Comparison of ENCODE assay signal across 9 cellular contexts in genomic region chr11:10322401-10322800, GRCh38. TPM values are rescaled to one million over a fixed set of nuclear protein-coding genes. Genes with fewer than 3 reads are reported as not detected.
DNase-seq lines count a peak whose midpoint lies in the region; FAIRE-seq and TF ChIP-seq lines count a peak whose summit lies in the region.
"Had no signal": no experiment of that assay in that cellular context is flagged by ENCODE, and none has a peak within 500 bp of the region (broad histone marks: within the 10 kb centered on the region; RNA-seq: fewer than 3 reads in every experiment).

No MANE protein-coding gene starts in this region.

- H3K36me3 ChIP-seq in Caco-2 (ENCODE audit: control insufficient read depth, insufficient read depth, low read length) (no peaks in the 10 kb centered on the region), OCI-LY7 (ENCODE audit: insufficient read depth, low read length) (no peaks in the 10 kb centered on the region), endocrine pancreas (ENCODE audit: control insufficient read depth, insufficient read depth, low read length) (no peaks in the 10 kb centered on the region), trophoblast cell (ENCODE audit: control insufficient read depth in 1 of 2, insufficient read depth in 2 of 2, low read length in 2 of 2) (no peaks in the 10 kb centered on the region)
- H3K36me3 ChIP-seq: WERI-Rb-1 had no signal

- H3K4me1 ChIP-seq in Caco-2: peaks cover 63% of the 10 kb centered on the region
- peaks cover 47% of the 10 kb centered on the region for H3K4me1 ChIP-seq in OCI-LY7 (ENCODE audit: insufficient read depth, low read length, poor library complexity, severe bottlenecking)
- peaks cover 9% of the 10 kb centered on the region for H3K4me1 ChIP-seq in endocrine pancreas (ENCODE audit: control insufficient read depth, insufficient read depth, low read length)
- peaks cover 4 to 6% of the 10 kb centered on the region in 2 experiments for H3K4me1 ChIP-seq in trophoblast cell (ENCODE audit: control insufficient read depth in 1 of 2, insufficient read depth in 2 of 2, low read length in 2 of 2)

- POLR2A ChIA-PET in Caco-2 (lab: Charles Lee) (interaction anchor here (0.6 kb wide), 1 partner anchor 339 kb away, joined by 4 read pairs; no protein-coding TSS in a partner anchor), OCI-LY7 (lab: Charles Lee) (interaction anchor here (1.1 kb wide), 1 partner anchor 111 kb away, joined by 3 read pairs; no protein-coding TSS in a partner anchor)

- no peak for FAIRE-seq in RCC 7860 (lab: Jason Lieb, UNC)

- peak overlapping the region; percentile 79 for H2AFZ ChIP-seq in OCI-LY7 (ENCODE audit: low read length)
- H2AFZ ChIP-seq in trophoblast cell (ENCODE audit: insufficient read depth, low read length, poor library complexity): peak overlapping the region; percentile 30

- no peak for DNase-seq in Caco-2
- no peak for DNase-seq in OCI-LY7 (ENCODE audit: low spot score)
- peak in 1 of 2 donors; percentile 33 for DNase-seq in trophoblast cell
- no peak for DNase-seq in RCC 7860 (ENCODE audit: low spot score)
- no peak for DNase-seq in GDM1 (lab: John Stamatoyannopoulos, UW)
- no peak for DNase-seq in NCI-H510A (lab: John Stamatoyannopoulos, UW)
- no peak for DNase-seq in NCI-H345 (lab: John Stamatoyannopoulos, UW)
- DNase-seq: WERI-Rb-1 had no signal

- H3K27me3 ChIP-seq in Caco-2 (replicated peaks; ENCODE audit: control insufficient read depth, insufficient read depth, low read length) (no peaks in the 10 kb centered on the region), endocrine pancreas (ENCODE audit: control insufficient read depth, insufficient read depth, low read length) (no peaks in the 10 kb centered on the region), trophoblast cell (ENCODE audit: insufficient read depth, low read length) (no peaks in the 10 kb centered on the region)

- H3K9ac ChIP-seq in endocrine pancreas (ENCODE audit: control insufficient read depth, insufficient read depth, low read length) (no peak overlapping the region), trophoblast cell (ENCODE audit: low read length) (no peak overlapping the region)

- no peak overlapping the region for H3K4me3 ChIP-seq in Caco-2 (ENCODE audit: low read depth, low read length)
- no peak overlapping the region for H3K4me3 ChIP-seq in OCI-LY7 (ENCODE audit: low read depth, low read length, poor library complexity, severe bottlenecking)
- H3K4me3 ChIP-seq in endocrine pancreas (ENCODE audit: control insufficient read depth, insufficient read depth, low read length): peak overlapping the region; percentile 24
- H3K4me3 ChIP-seq in trophoblast cell (ENCODE audit: low read depth, low read length): no peak overlapping the region

- no peak overlapping the region for H2BK5ac ChIP-seq in trophoblast cell (ENCODE audit: low read depth, low read length, poor library complexity)

- TF ChIP-seq CTCF in Caco-2 (IDR thresholded peaks at IDR 0.05; ENCODE audit: insufficient read depth in 1 of 2, low read depth in 1 of 2, low read length in 1 of 2, severe bottlenecking in 1 of 2, unreplicated experiment in 1 of 2): no peak
- TF ChIP-seq CTCF in OCI-LY7 (conservative IDR thresholded peaks at IDR 0.05; ENCODE audit: low read length): no peak

- no peaks in the 10 kb centered on the region for H3K36me3 Mint-ChIP-seq in Caco-2 (ENCODE audit: insufficient read depth, unreplicated experiment)

- BruUV-seq in Caco-2 (replicated peaks; lab: Mats Ljungman, UMichigan) (no TSS peak), OCI-LY7 (replicated peaks; lab: Mats Ljungman, UMichigan) (no TSS peak)

- H3K14ac ChIP-seq in trophoblast cell (ENCODE audit: low read length): no peak overlapping the region

- H3K9me3 Mint-ChIP-seq in Caco-2 (ENCODE audit: unreplicated experiment): no peaks in the 10 kb centered on the region

- H3K4ac ChIP-seq in trophoblast cell (ENCODE audit: low read depth, low read length): no peak overlapping the region

- H3K4me1 Mint-ChIP-seq in Caco-2 (ENCODE audit: low read depth, unreplicated experiment): peaks cover 44% of the 10 kb centered on the region

- H4K91ac ChIP-seq in trophoblast cell (ENCODE audit: low read depth, low read length): no peak overlapping the region

- H4K20me1 ChIP-seq in OCI-LY7 (ENCODE audit: insufficient read depth, low read length): no peaks in the 10 kb centered on the region

- peak overlapping the region; percentile 90 for H3K27ac Mint-ChIP-seq in Caco-2 (ENCODE audit: unreplicated experiment)

- no peak overlapping the region for H2BK12ac ChIP-seq in trophoblast cell (ENCODE audit: low read length)

- no peaks in the 10 kb centered on the region for H3K79me1 ChIP-seq in trophoblast cell (ENCODE audit: low read length)

- H3K18ac ChIP-seq in trophoblast cell (ENCODE audit: low read length): no peak overlapping the region

- H3K27ac ChIP-seq in OCI-LY7 (ENCODE audit: low read depth, low read length, poor library complexity, severe bottlenecking): peak overlapping the region; percentile 5
- no peak overlapping the region for H3K27ac ChIP-seq in trophoblast cell (ENCODE audit: low read depth, low read length)
- H3K27ac ChIP-seq: WERI-Rb-1 had no signal

- no peak overlapping the region for H3K23ac ChIP-seq in trophoblast cell (ENCODE audit: low read length)

- peak overlapping the region; percentile 56 for H3K4me3 Mint-ChIP-seq in Caco-2 (ENCODE audit: unreplicated experiment)

- no peak overlapping the region for H4K12ac ChIP-seq in trophoblast cell (ENCODE audit: low read depth, low read length)

- intact Hi-C loops in Caco-2 (cut with micrococcal nuclease; ENCODE audit: unreplicated experiment): loop anchor here (2.0 to 5.0 kb wide), 4 partner anchors 66 to 460 kb away; no protein-coding TSS in a partner anchor
- intact Hi-C loops in OCI-LY7 (cut with micrococcal nuclease; ENCODE audit: unreplicated experiment): loop anchor here (1.0 to 5.0 kb wide), 2 partner anchors 245 to 563 kb away; no protein-coding TSS in a partner anchor

- no peak overlapping the region for H2AK5ac ChIP-seq in trophoblast cell (ENCODE audit: low read length)

- no CpG with 5 or more reads among the region's 2 CpGs for WGBS in trophoblast cell (ENCODE audit: extremely low coverage, insufficient coverage, insufficient read length)

- no peak overlapping the region for H2BK120ac ChIP-seq in trophoblast cell (ENCODE audit: insufficient read depth, low read length, poor library complexity)

- CTCF ChIA-PET in Caco-2 (lab: Charles Lee) (interaction anchor here (0.6 to 1.1 kb wide), 4 partner anchors 18 to 564 kb away, joined by 3 to 4 read pairs (median 3); no protein-coding TSS in a partner anchor), OCI-LY7 (lab: Charles Lee; ENCODE audit: unreplicated experiment) (no interaction called here)

- no peaks in the 10 kb centered on the region for H3K27me3 Mint-ChIP-seq in Caco-2 (ENCODE audit: insufficient read depth, unreplicated experiment)

- H3K9me3 ChIP-seq in Caco-2: no peaks in the 10 kb centered on the region
- H3K9me3 ChIP-seq in OCI-LY7 (ENCODE audit: low read length): no peaks in the 10 kb centered on the region
- no peaks in the 10 kb centered on the region for H3K9me3 ChIP-seq in endocrine pancreas (ENCODE audit: control insufficient read depth, low read length)
- H3K9me3 ChIP-seq in trophoblast cell (ENCODE audit: insufficient read depth, low read depth, low read length): no peaks in the 10 kb centered on the region

- H3K9me2 ChIP-seq in OCI-LY7 (ENCODE audit: insufficient read depth, low read length): no peaks in the 10 kb centered on the region

- H3K79me2 ChIP-seq in OCI-LY7 (ENCODE audit: insufficient read depth, low read depth, low read length) (no peaks in the 10 kb centered on the region), trophoblast cell (ENCODE audit: control insufficient read depth, insufficient read depth, low read length, poor library complexity) (no peaks in the 10 kb centered on the region)

- H3K4me2 ChIP-seq in OCI-LY7 (ENCODE audit: low read length) (peak overlapping the region; percentile 54), trophoblast cell (ENCODE audit: low read length) (no peak overlapping the region)

- H4K8ac ChIP-seq in trophoblast cell (ENCODE audit: low read depth, low read length): no peak overlapping the region

RNA-seq across cellular contexts. Expression of gene ADM, which starts 17.5 kb away (rescaled TPM):
- 114 and 127 TPM in 2 replicates for total RNA-seq in Caco-2 (2022)
- total RNA-seq in OCI-LY7 (2014; rRNA removed; shearing (Covaris generic)): 4.9 and 5.9 TPM in 2 replicates
- total RNA-seq in OCI-LY7 (2022): 0.20 and 0.46 TPM in 2 replicates
- 101 and 108 TPM in 2 replicates for polyA plus RNA-seq in trophoblast cell (2013)

RNA-seq across cellular contexts. Expression of gene SBF2, which starts 28.4 kb away (rescaled TPM):
- total RNA-seq in Caco-2 (2022) (56.5 and 72.2 TPM in 2 replicates), OCI-LY7 (2022) (12.9 and 15.2 TPM in 2 replicates)
- 12.4 and 14.3 TPM in 2 replicates for total RNA-seq in OCI-LY7 (2014; rRNA removed; shearing (Covaris generic))
- 14.4 and 15.1 TPM in 2 replicates for polyA plus RNA-seq in trophoblast cell (2013)

Comparison
In these comparisons a context has a peak if more than half of its experiments do, and no peak if none do; other contexts are left out.
1. RNA of gene ADM, which starts 17.5 kb away (total RNA-seq): 114 to 127 TPM in Caco-2; 0.20 to 5.9 TPM in OCI-LY7; every median in the first group is over 10 times any median in the second.